In genomic region chr1:13892671-13893325, GRCh38 we compare ENCODE assay signal across 9 cellular contexts.
A peak's percentile ranks its signal among the peaks of the same experiment; 100 is the strongest.
DNase-seq lines count a peak whose midpoint lies in the region; ATAC-seq and TF ChIP-seq lines count a peak whose summit lies in the region.
"Had no signal": no experiment of that assay in that cellular context is flagged by ENCODE, and none has a peak within 500 bp of the region (broad histone marks: within the 10 kb centered on the region; RNA-seq: fewer than 3 reads in every experiment).

No MANE protein-coding gene starts in this region.

- H3K27me3 ChIP-seq in duodenal mucosa (ENCODE audit: control insufficient read depth in 1 of 2, insufficient read depth in 2 of 2, low read length in 2 of 2) (peaks cover 7 to 21% of the 10 kb centered on the region in 2 donors), upper lobe of right lung (peaks cover 47% of the 10 kb centered on the region), spleen (replicated peaks in 1 of 7) (peaks cover 0 to 98% (median 71%) of the 10 kb centered on the region in 7 donors)

- TF ChIP-seq CTCF in upper lobe of right lung (IDR thresholded peaks at IDR 0.05) (no peak), spleen (IDR thresholded peaks at IDR 0.05 in 8 of 11, conservative IDR thresholded peaks at IDR 0.05 in 3 of 11) (no peak)

- H3K27ac ChIP-seq in duodenal mucosa (ENCODE audit: low read depth, low read length) (no peak overlapping the region), upper lobe of right lung (no peak overlapping the region), spleen (no peak overlapping the region)

- H3K36me3 ChIP-seq in duodenal mucosa (ENCODE audit: control insufficient read depth in 1 of 2, insufficient read depth in 2 of 2, low read length in 2 of 2) (no peaks in the 10 kb centered on the region), upper lobe of right lung (no peaks in the 10 kb centered on the region), spleen (no peaks in the 10 kb centered on the region)

- intact Hi-C loops in upper lobe of right lung (cut with DNase I) (no loop called here), spleen (cut with DNase I; ENCODE audit: low total_unique reads) (no loop called here)

- H3K4me1 ChIP-seq in duodenal mucosa (ENCODE audit: control insufficient read depth in 1 of 2, insufficient read depth in 2 of 2, low read length in 2 of 2), result peaks cover 26 to 38% of the 10 kb centered on the region in 2 donors
- H3K4me1 ChIP-seq in upper lobe of right lung, result no peaks in the 10 kb centered on the region
- H3K4me1 ChIP-seq in spleen, result peaks cover 0 to 14% (median 5%) of the 10 kb centered on the region in 6 donors

- peak overlapping the region; percentile 45 to 47 for H3K9ac ChIP-seq in duodenal mucosa (ENCODE audit: low read depth in 1 of 2, low read length in 2 of 2)

- no peaks in the 10 kb centered on the region for H3K9me3 ChIP-seq in duodenal mucosa (ENCODE audit: control insufficient read depth in 1 of 2, low read length in 2 of 2)
- H3K9me3 ChIP-seq in upper lobe of right lung, result no peaks in the 10 kb centered on the region
- peaks cover 0 to 12% (median 4%) of the 10 kb centered on the region in 8 donors for H3K9me3 ChIP-seq in spleen

- ATAC-seq in upper lobe of right lung (peak; percentile 64), HG03439 (IDR thresholded peaks at IDR 0.05; ENCODE audit: unreplicated experiment) (no peak)

- no peak for TF ChIP-seq POLR2A in spleen (IDR thresholded peaks at IDR 0.05)

- WGBS in spleen, 5 donors, result 0 to 3% (median 2%) methylated on average over 4 to 57 of the region's 57 CpGs

- H3K4me3 ChIP-seq in duodenal mucosa (ENCODE audit: low read depth in 1 of 2, low read length in 2 of 2) (peak overlapping the region; percentile 64 to 74), upper lobe of right lung (peak overlapping the region; percentile 46), spleen (peak overlapping the region in 1 of 8 donors; percentile 25)

- peak; percentile 45 for DNase-seq in activated CD8-positive, alpha-beta memory T cell treated with anti-CD3 and anti-CD28 coated beads, Interleukin-2, amount 50 U/mL, for 48 hours
- no peak for DNase-seq in activated CD8-positive, alpha-beta memory T cell treated with anti-CD3 and anti-CD28 coated beads for 24 hours
- DNase-seq in mesenteric fat pad (ENCODE audit: low spot score), result peak; percentile 87
- no peak for DNase-seq in upper lobe of right lung
- DNase-seq in T1000 (lab: John Stamatoyannopoulos, UW), result no peak
- no peak for DNase-seq in spleen
- DNase-seq: stimulated activated CD4-positive, alpha-beta T cell treated with anti-CD3 and anti-CD28 coated beads, Interleukin-1b, Interleukin-23, amount 100 ng/mL, for 48 hours had no signal

Comparison
In these comparisons a context has a peak if more than half of its experiments do, and no peak if none do; other contexts are left out.
1. DNase-seq: peak in activated CD8-positive, alpha-beta memory T cell treated with anti-CD3 and anti-CD28 coated beads, Interleukin-2, amount 50 U/mL, for 48 hours (single experiment) and mesenteric fat pad (single experiment); none in activated CD8-positive, alpha-beta memory T cell treated with anti-CD3 and anti-CD28 coated beads for 24 hours (single experiment), upper lobe of right lung (single experiment), T1000 (single experiment) and spleen (single experiment).